Comparison of ENCODE assay signal across 36 cellular contexts in the genomic region with DNA sequence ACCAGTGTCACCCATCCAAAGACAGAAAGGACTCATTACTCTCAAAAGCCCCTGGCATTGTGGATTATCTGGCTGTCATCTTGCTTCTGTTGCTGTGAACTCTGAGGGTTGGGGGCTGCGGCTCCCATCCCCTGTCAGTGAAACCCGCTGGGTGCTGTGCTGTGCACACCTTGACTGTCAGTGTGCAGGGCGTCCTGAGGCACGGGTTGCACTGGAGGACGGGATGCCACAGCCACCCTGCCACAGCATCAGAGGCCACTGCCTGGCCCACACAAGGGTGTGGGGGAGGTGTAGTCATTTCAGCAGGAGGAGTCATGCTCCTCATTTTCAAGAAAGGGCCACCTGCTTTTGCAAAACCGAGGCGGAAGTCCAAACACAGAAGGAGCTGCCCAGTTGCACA.
"Had no signal": no experiment of that assay in that cellular context is flagged by ENCODE, and none has a peak within 500 bp of the region (broad histone marks: within the 10 kb centered on the region; RNA-seq: fewer than 3 reads in every experiment).

No MANE protein-coding gene starts in this region.

- H3K27me3 ChIP-seq: MG63 had no signal

- H3K9me3 ChIP-seq: MG63 had no signal

- H3K27ac ChIP-seq: KMS-11 had no signal

- DNase-seq: Karpas-422, Kasumi-1, KG1, MG63, MM.1S, MV-4-11, NCI-H1048, NCI-H1092, NCI-H1092 treated with DMSO at 0.1 percent for 48 hours, NCI-H1105, NCI-H1105 treated with DMSO at 0.1 percent for 48 hours, NCI-H1417, NCI-H1417 treated with DMSO at 0.1 percent for 48 hours, NCI-H1436, NCI-H1436 treated with DMSO at 0.1 percent for 48 hours, NCI-H146, NCI-H1694, NCI-H1694 treated with DMSO at 0.1 percent for 48 hours, NCI-H187, NCI-H187 treated with DMSO at 0.1 percent for 48 hours, NCI-H1930, NCI-H2029, NCI-H2029 treated with DMSO at 0.1 percent for 48 hours, NCI-H2081, NCI-H2081 treated with DMSO at 0.1 percent for 48 hours, NCI-H2107, NCI-H2171, NCI-H2171 treated with DMSO at 0.1 percent for 48 hours, NCI-H2227 treated with DMSO at 0.1 percent for 48 hours, NCI-H226, NCI-H345, NCI-H446, NCI-H446 treated with DMSO at 0.1 percent for 48 hours, NCI-H510A, NCI-H510A treated with DMSO at 0.1 percent for 48 hours had no signal

- H3K4me3 ChIP-seq: MG63 had no signal

- H3K36me3 ChIP-seq: MG63 had no signal
